9 cellular contexts compared by ENCODE assay signal in the genomic region with DNA sequence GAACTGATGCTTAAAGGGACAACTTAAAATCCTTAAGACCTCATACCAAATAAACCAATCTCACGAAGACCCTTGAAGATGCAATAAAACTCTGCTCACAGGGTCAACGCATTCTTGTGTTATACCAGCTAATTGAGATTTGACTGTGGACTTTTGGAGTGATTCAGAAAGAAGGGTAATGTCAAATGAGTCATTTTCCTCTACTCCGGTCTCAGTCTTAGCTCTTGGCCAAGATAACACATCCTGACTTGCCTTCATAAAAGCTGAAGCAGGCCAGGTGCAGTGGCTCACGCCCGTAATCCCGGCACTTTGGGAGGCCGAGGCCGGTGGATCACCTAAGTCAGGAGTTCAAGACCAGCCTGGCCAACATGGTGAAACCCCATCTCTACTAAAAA. TPM values are rescaled to one million over a fixed set of nuclear protein-coding genes. Genes with fewer than 3 reads are reported as not detected.
DNase-seq lines count a peak whose midpoint lies in the region; TF ChIP-seq lines count a peak whose summit lies in the region.
"Had no signal": no experiment of that assay in that cellular context is flagged by ENCODE, and none has a peak within 500 bp of the region (broad histone marks: within the 10 kb centered on the region; RNA-seq: fewer than 3 reads in every experiment).

No MANE protein-coding gene starts in this region.

- DNase-seq in GM13977 (ENCODE audit: low spot score) = peak; percentile 45
- peak; percentile 60 for DNase-seq in RPMI8226
- peak; percentile 57 for DNase-seq in astrocyte of the cerebellum (ENCODE audit: low read depth)
- DNase-seq in mesendoderm = peak; percentile 16
- no peak for DNase-seq in transverse colon
- DNase-seq in testis = no peak
- DNase-seq in NCI-H1417 (lab: John Stamatoyannopoulos, UW) = no peak
- no peak for DNase-seq in medulla oblongata (ENCODE audit: extremely low spot score)

- no peak overlapping the region for H4K8ac ChIP-seq in mesendoderm (ENCODE audit: low read depth, low read length)

- no peak overlapping the region for H3K56ac ChIP-seq in mesendoderm (ENCODE audit: low read length)

- no peak for TF ChIP-seq EP300 in transverse colon (IDR thresholded peaks at IDR 0.05; ENCODE audit: low read depth)

- no peak overlapping the region for H2AK5ac ChIP-seq in mesendoderm (ENCODE audit: low read length)

- no peak for TF ChIP-seq CTCF in GM13977 (IDR thresholded peaks at IDR 0.05; ENCODE audit: extremely low read depth, insufficient read depth, missing control alignments)
- TF ChIP-seq CTCF in astrocyte of the cerebellum (IDR thresholded peaks at IDR 0.05; ENCODE audit: low read depth, low read length, missing control alignments) = no peak
- no peak for TF ChIP-seq CTCF in transverse colon (IDR thresholded peaks at IDR 0.05)
- TF ChIP-seq CTCF in testis (IDR thresholded peaks at IDR 0.05) = no peak

- H3K27ac ChIP-seq in mesendoderm (ENCODE audit: low read depth, low read length) (no peak overlapping the region), transverse colon (peak overlapping the region; percentile 92 to 99 (median 97)), testis (peak overlapping the region in 1 of 2 donors; percentile 41)

- no CpG with 5 or more reads among the region's 8 CpGs for WGBS in mesendoderm (ENCODE audit: extremely low coverage, insufficient coverage, low lambda C conversion rate)
- WGBS in transverse colon (ENCODE audit: low coverage in 1 of 2), 2 donors = 10 to 36% methylated on average over 2 to 8 of the region's 8 CpGs
- WGBS in testis, 2 donors = 53 to 56% methylated on average over 8 of the region's 8 CpGs

- H3K4me1 ChIP-seq in mesendoderm (ENCODE audit: control insufficient read depth, low read depth, low read length) = peaks cover 10% of the 10 kb centered on the region
- peaks cover 17 to 54% (median 44%) of the 10 kb centered on the region in 4 donors for H3K4me1 ChIP-seq in transverse colon
- H3K4me1 ChIP-seq in testis = peaks cover 47% of the 10 kb centered on the region

- H3K36me3 ChIP-seq in mesendoderm (ENCODE audit: control insufficient read depth, insufficient read depth, low read length) (peaks cover 9% of the 10 kb centered on the region), transverse colon (no peaks in the 10 kb centered on the region), testis (ENCODE audit: low read depth, missing control alignments) (no peaks in the 10 kb centered on the region)

- no peak overlapping the region for H2BK120ac ChIP-seq in mesendoderm (ENCODE audit: low read depth, low read length)

- no peak overlapping the region for H3K4ac ChIP-seq in mesendoderm (ENCODE audit: low read depth, low read length)

- no peak overlapping the region for H4K5ac ChIP-seq in mesendoderm (ENCODE audit: low read length)

- no peaks in the 10 kb centered on the region for H3K27me3 ChIP-seq in mesendoderm (ENCODE audit: insufficient read depth, low read length, poor library complexity)
- H3K27me3 ChIP-seq in transverse colon = no peaks in the 10 kb centered on the region
- H3K27me3 ChIP-seq in testis = no peaks in the 10 kb centered on the region

- H3K9me3 ChIP-seq in transverse colon (no peaks in the 10 kb centered on the region), testis (no peaks in the 10 kb centered on the region)

- peaks cover 13% of the 10 kb centered on the region for H3K79me1 ChIP-seq in mesendoderm (ENCODE audit: low read length)

- peak; percentile 10 for TF ChIP-seq POLR2A in transverse colon (IDR thresholded peaks at IDR 0.05)
- no peak for TF ChIP-seq POLR2A in testis (IDR thresholded peaks at IDR 0.05)

- peak overlapping the region; percentile 2 for H3K4me2 ChIP-seq in mesendoderm (ENCODE audit: low read length)

- no peak overlapping the region for H3K23ac ChIP-seq in mesendoderm (ENCODE audit: low read length)

- intact Hi-C loops in transverse colon (cut with DNase I; ENCODE audit: low total_unique reads) (no loop called here), testis (cut with DNase I; ENCODE audit: low total_unique reads) (no loop called here)

- H3K18ac ChIP-seq in mesendoderm (ENCODE audit: low read length) = no peak overlapping the region

- H3K9ac ChIP-seq in mesendoderm (ENCODE audit: low read length) = peak overlapping the region; percentile 2

- H2BK15ac ChIP-seq in mesendoderm (replicated peaks; ENCODE audit: low read depth) = no peak overlapping the region

- H2BK5ac ChIP-seq in mesendoderm (ENCODE audit: low read length) = no peak overlapping the region

- H3K4me3 ChIP-seq in astrocyte of the cerebellum (ENCODE audit: low read depth, low read length) (peak overlapping the region; percentile 94), mesendoderm (ENCODE audit: low read length) (no peak overlapping the region), transverse colon (no peak overlapping the region), testis (no peak overlapping the region)

- in situ Hi-C loops in GM13977 (cut with MboI; ENCODE audit: low pct_unique_long_range_greater_than_20kb, low sequenced_read_pairs, unreplicated experiment) = no loop called here
- in situ Hi-C loops in astrocyte of the cerebellum (cut with HindIII; ENCODE audit: low sequenced_read_pairs) = no loop called here
- in situ Hi-C loops in transverse colon (cut with MboI; ENCODE audit: low pct_ligation_motif_present in 1 of 4, low pct_unique_long_range_greater_than_20kb in 1 of 4, low sequenced_read_pairs in 3 of 4) = no loop called here

- H3K79me2 ChIP-seq in mesendoderm (ENCODE audit: control insufficient read depth, insufficient read depth, low read length) = peaks cover 85% of the 10 kb centered on the region

RNA-seq across cellular contexts. Expression of gene PKM, which starts 3.8 kb away (rescaled TPM):
- polyA plus RNA-seq in mesendoderm (2013, experiment 1 of 2) = 429 TPM
- 421 TPM for polyA plus RNA-seq in mesendoderm (2013, experiment 2 of 2)
- total RNA-seq in transverse colon = 100 to 1,000 TPM; 259 to 431 (median 291) TPM
- total RNA-seq in testis = 100 to 1,000 TPM; 521 to 530 TPM
- polyA plus RNA-seq in testis (ENCODE audit: insufficient read depth, low read depth, low replicate concordance) = 602 TPM

RNA-seq across cellular contexts. Expression of gene GRAMD2A, which starts 29.6 kb away (rescaled TPM):
- polyA plus RNA-seq in mesendoderm (2013, experiment 1 of 2) = 0.44 TPM
- 0.31 TPM for polyA plus RNA-seq in mesendoderm (2013, experiment 2 of 2)
- 1 to 10 TPM in 1 of 4 donors, under 1 TPM in 1, not detected in 2; 0.41 to 1.4 TPM for total RNA-seq in transverse colon
- 1 to 10 TPM in 1 of 2 donors, under 1 TPM in 1; 0.31 to 1.4 TPM for total RNA-seq in testis
- 3.1 TPM for polyA plus RNA-seq in testis (ENCODE audit: insufficient read depth, low read depth, low replicate concordance)
- total RNA-seq: activated CD8-positive, alpha-beta memory T cell treated with anti-CD3 and anti-CD28 coated beads for 36 hours had no signal

RNA-seq across cellular contexts. Expression of gene PARP6, which starts 45.2 kb away (rescaled TPM):
- 34.2 TPM for polyA plus RNA-seq in mesendoderm (2013, experiment 1 of 2)
- polyA plus RNA-seq in mesendoderm (2013, experiment 2 of 2) = 32.7 TPM
- 100 to 1,000 TPM in 1 of 4 donors, 10 to 100 TPM in 3; 44.1 to 152 (median 57.9) TPM for total RNA-seq in transverse colon
- 100 to 1,000 TPM; 114 to 182 TPM for total RNA-seq in testis
- 190 TPM for polyA plus RNA-seq in testis (ENCODE audit: insufficient read depth, low read depth, low replicate concordance)

Comparison
In these comparisons a context has a peak if more than half of its experiments do, and no peak if none do; other contexts are left out.
1. DNase-seq: peak in GM13977 (single experiment), RPMI8226 (single experiment), astrocyte of the cerebellum (single experiment) and mesendoderm (single experiment); none in transverse colon (single experiment), testis (single experiment), NCI-H1417 (0 of 3) and medulla oblongata (single experiment).